ENCODE assay signal across 28 cellular contexts in the genomic region with DNA sequence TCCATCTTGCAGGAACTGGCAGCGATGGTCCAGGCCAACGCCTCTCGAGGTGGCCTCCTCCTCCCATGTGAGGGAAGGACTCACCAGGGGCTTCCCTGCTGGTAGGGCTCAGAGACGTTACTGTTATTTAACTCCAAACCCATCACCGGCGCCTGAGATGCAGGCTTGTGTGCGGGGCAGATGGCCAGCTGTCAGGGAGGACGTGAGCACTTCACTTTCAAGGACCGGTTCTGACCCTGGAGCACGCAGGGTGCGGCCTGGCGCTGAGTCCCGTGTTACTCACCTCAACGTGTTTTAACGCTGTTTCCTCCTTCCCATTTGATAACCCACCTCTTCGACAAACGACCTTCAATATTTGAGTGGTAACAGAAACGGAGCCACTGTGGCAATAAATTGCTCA.
"Had no signal": no experiment of that assay in that cellular context is flagged by ENCODE, and none has a peak within 500 bp of the region (broad histone marks: within the 10 kb centered on the region; RNA-seq: fewer than 3 reads in every experiment).

No MANE protein-coding gene starts in this region.

- H3K9me3 Mint-ChIP-seq: natural killer cell had no signal

- H3K4me3 Mint-ChIP-seq: natural killer cell; nephron; neural progenitor cell; stimulated activated memory B cell treated with anti-CD40 and anti-IgM and Interleukin-4, amounts not matched to agents 10 μg/mL and 1 μg/mL and 100 μg/mL, for 72 hours; stimulated activated naive CD8-positive, alpha-beta T cell treated with anti-CD3 and anti-CD28 coated beads, Interleukin-15, amount 100 ng/mL, for 72 hours had no signal

- H3K4me1 ChIP-seq: neural progenitor cell, pancreas, prostate gland, right atrium auricular region, suprapubic skin, testis, tibial artery, transverse colon, upper lobe of left lung, vagina had no signal

- H3K4me1 Mint-ChIP-seq: natural killer cell; stimulated activated memory B cell treated with anti-CD40 and anti-IgM and Interleukin-4, amounts not matched to agents 10 μg/mL and 1 μg/mL and 100 μg/mL, for 72 hours; stimulated activated naive CD8-positive, alpha-beta T cell treated with anti-CD3 and anti-CD28 coated beads, Interleukin-15, amount 100 ng/mL, for 72 hours had no signal

- H3K4me2 ChIP-seq: neural progenitor cell, smooth muscle cell had no signal

- H3K27me3 ChIP-seq: neural progenitor cell, neutrophil, pancreas, right atrium auricular region, suprapubic skin, testis, tibial artery, transverse colon, upper lobe of left lung, vagina had no signal

- DNase-seq: natural killer cell; nucleus accumbens; pancreas; spleen; stimulated activated CD4-positive, alpha-beta T cell treated with anti-CD3 and anti-CD28 coated beads, Interleukin-12 subunit alpha, Interleukin-12 subunit beta, amount 100 ng/mL, for 4 hours; stimulated activated CD4-positive, alpha-beta T cell treated with anti-CD3 and anti-CD28 coated beads, Interleukin-1b, Interleukin-23, amount 100 ng/mL, for 48 hours; stimulated activated CD4-positive, alpha-beta T cell treated with anti-CD3 and anti-CD28 coated beads, Interleukin-4, amount 100 ng/mL, for 1 hour; stimulated activated CD4-positive, alpha-beta T cell treated with anti-CD3 and anti-CD28 coated beads, Interleukin-4, amount 100 ng/mL, for 4 hours; stimulated activated CD8-positive, alpha-beta memory T cell treated with anti-CD3 and anti-CD28 coated beads, Interleukin-4, amount 100 ng/mL, for 48 hours; stimulated activated naive CD4-positive, alpha-beta T cell; stimulated activated naive CD8-positive, alpha-beta T cell treated with anti-CD3 and anti-CD28 coated beads, Interleukin-15, amount 100 ng/mL, for 72 hours; stimulated activated naive CD8-positive, alpha-beta T cell treated with anti-CD3 and anti-CD28 coated beads, Interleukin-15, Interleukin-2, amounts not matched to agents 100 U/mL and 50 U/mL, for 24 hours; substantia nigra; testis; tibial artery; transverse colon had no signal

- H3K36me3 ChIP-seq: neural progenitor cell, neutrophil, pancreas, prostate gland, right atrium auricular region, spleen, suprapubic skin, tibial artery, transverse colon, upper lobe of left lung, vagina had no signal

- H3K9ac ChIP-seq: neural progenitor cell had no signal

- H3K27ac Mint-ChIP-seq: natural killer cell; neural progenitor cell; stimulated activated memory B cell treated with anti-CD40 and anti-IgM and Interleukin-4, amounts not matched to agents 10 μg/mL and 1 μg/mL and 100 μg/mL, for 72 hours; stimulated activated naive CD8-positive, alpha-beta T cell treated with anti-CD3 and anti-CD28 coated beads, Interleukin-15, amount 100 ng/mL, for 72 hours had no signal

- H3K4me3 ChIP-seq: neural progenitor cell, pancreas, prostate gland, right atrium auricular region, skin epidermis, smooth muscle cell, suprapubic skin, testis, tibial artery, transverse colon, upper lobe of left lung, vagina had no signal

- ATAC-seq: natural killer cell; pancreas; sciatic nerve; stimulated activated memory B cell treated with anti-CD40 and anti-IgM and Interleukin-4, amounts not matched to agents 10 μg/mL and 1 μg/mL and 100 μg/mL, for 72 hours; stimulated activated naive CD8-positive, alpha-beta T cell treated with anti-CD3 and anti-CD28 coated beads, Interleukin-15, amount 100 ng/mL, for 72 hours; stimulated activated naive CD8-positive, alpha-beta T cell treated with anti-CD3 and anti-CD28 coated beads, Interleukin-15, Interleukin-2, amounts not matched to agents 100 U/mL and 50 U/mL, for 24 hours had no signal

- H3K27ac ChIP-seq: neural progenitor cell, neutrophil, pancreas, prostate gland, right atrium auricular region, skin epidermis, spleen, suprapubic skin, testis, tibial artery, transverse colon, upper lobe of left lung, vagina had no signal

- H3K9me3 ChIP-seq: neutrophil, pancreas, prostate gland, right atrium auricular region, suprapubic skin, testis, tibial artery, transverse colon, vagina had no signal

- H3K36me3 Mint-ChIP-seq: natural killer cell; neural progenitor cell; stimulated activated memory B cell treated with anti-CD40 and anti-IgM and Interleukin-4, amounts not matched to agents 10 μg/mL and 1 μg/mL and 100 μg/mL, for 72 hours had no signal

- H3K27me3 Mint-ChIP-seq: stimulated activated memory B cell treated with anti-CD40 and anti-IgM and Interleukin-4, amounts not matched to agents 10 μg/mL and 1 μg/mL and 100 μg/mL, for 72 hours had no signal

- H2AFZ ChIP-seq: neural progenitor cell had no signal
